8 cellular contexts compared by ENCODE assay signal in genomic region chr1:804378-805110, GRCh38.
DNase-seq lines count a peak whose midpoint lies in the region; ATAC-seq, FAIRE-seq and TF ChIP-seq lines count a peak whose summit lies in the region.
"Not testable (repeated sequence)": the region's sequence is repeated elsewhere in the genome, so short reads cannot be mapped to it uniquely, and the experiment has no call there.

No MANE protein-coding gene starts in this region.

- H3K36me3 ChIP-seq in kidney epithelial cell (ENCODE audit: control insufficient read depth, insufficient read depth, low read length) = not testable (repeated sequence)

- not testable (repeated sequence) for H3K4me1 Mint-ChIP-seq in WTC11

- H3K36me3 Mint-ChIP-seq in WTC11 = not testable (repeated sequence)

- H3K9me3 Mint-ChIP-seq in WTC11 = not testable (repeated sequence)

- H3K27me3 ChIP-seq in kidney epithelial cell (ENCODE audit: control insufficient read depth, insufficient read depth, low read length) = not testable (repeated sequence)

- H3K27ac ChIP-seq in A549 = not testable (repeated sequence)

- WGBS in A549 (ENCODE audit: missing lambda C conversion rate) = 49% methylated on average over 5 of the region's 6 CpGs

- TF ChIP-seq EP300 in A549 (IDR thresholded peaks at IDR 0.05) = not testable (repeated sequence)

- not testable (repeated sequence) for TF ChIP-seq RAD21 in A549 (conservative IDR thresholded peaks at IDR 0.05 in 1 of 2, IDR thresholded peaks at IDR 0.05 in 1 of 2)

- not testable (repeated sequence) for H3K4me3 ChIP-seq in A549; LNCaP clone FGC (ENCODE audit: low read depth, low read length); kidney epithelial cell (ENCODE audit: low read depth, low read length)

- CTCF ChIA-PET in A549 (lab: Yijun Ruan, JAX); WTC11 (lab: Charles Lee): not testable (repeated sequence)

- not testable (repeated sequence) for H3K4me2 ChIP-seq in A549

- H3K9me3 ChIP-seq in A549 = not testable (repeated sequence)

- DNase-seq in A549 (ENCODE audit: low read depth in 1 of 2, low spot score in 1 of 2); WTC11 (ENCODE audit: low spot score): not testable (repeated sequence)
- DNase-seq in LNCaP clone FGC (ENCODE audit: low read depth) (peak; percentile 30), kidney epithelial cell (ENCODE audit: low read depth) (peak; percentile 25)

- TF ChIP-seq CTCF in A549 (IDR thresholded peaks at IDR 0.05); LNCaP clone FGC (IDR thresholded peaks at IDR 0.05; ENCODE audit: control insufficient read depth, extremely low read depth, insufficient read depth); WTC11 (IDR thresholded peaks at IDR 0.05); kidney epithelial cell (IDR thresholded peaks at IDR 0.05; ENCODE audit: insufficient read depth, low read length, poor library complexity, severe bottlenecking): not testable (repeated sequence)

- POLR2A ChIA-PET in A549 (lab: Yijun Ruan, JAX); WTC11 (lab: Charles Lee): not testable (repeated sequence)

- H3K4me1 ChIP-seq in A549 = not testable (repeated sequence)

- peak; percentile 78 to 92 for ATAC-seq in A549
- ATAC-seq in GM18861 (IDR thresholded peaks at IDR 0.05; ENCODE audit: unreplicated experiment) = peak; percentile 87
- peak; percentile 70 for ATAC-seq in GM21390 (IDR thresholded peaks at IDR 0.05; ENCODE audit: unreplicated experiment)
- ATAC-seq in HG02571 (IDR thresholded peaks at IDR 0.05; ENCODE audit: unreplicated experiment) = peak; percentile 75
- peak; percentile 84 for ATAC-seq in HG03108 (IDR thresholded peaks at IDR 0.05; ENCODE audit: unreplicated experiment)
- peak; percentile 22; the same call in 1 of the 2 replicates for ATAC-seq in WTC11

- H3K27me3 Mint-ChIP-seq in WTC11 (ENCODE audit: low read depth) = not testable (repeated sequence)

- TF ChIP-seq POLR2A in A549 (IDR thresholded peaks at IDR 0.05; ENCODE audit: low read length) = not testable (repeated sequence)

- not testable (repeated sequence) for H3K4me3 Mint-ChIP-seq in WTC11

- not testable (repeated sequence) for FAIRE-seq in A549 (lab: Jason Lieb, UNC)

- H3K27ac Mint-ChIP-seq in WTC11 = not testable (repeated sequence)

Comparison
In these comparisons a context has a peak if more than half of its experiments do, and no peak if none do; other contexts are left out.
1. ATAC-seq: peak in every context shown above with its lines; median percentile 87 in GM18861; 85 in A549; 84 in HG03108; 75 in HG02571; 70 in GM21390; 22 in WTC11.